ENCODE assay signal across 27 cellular contexts in the genomic region with DNA sequence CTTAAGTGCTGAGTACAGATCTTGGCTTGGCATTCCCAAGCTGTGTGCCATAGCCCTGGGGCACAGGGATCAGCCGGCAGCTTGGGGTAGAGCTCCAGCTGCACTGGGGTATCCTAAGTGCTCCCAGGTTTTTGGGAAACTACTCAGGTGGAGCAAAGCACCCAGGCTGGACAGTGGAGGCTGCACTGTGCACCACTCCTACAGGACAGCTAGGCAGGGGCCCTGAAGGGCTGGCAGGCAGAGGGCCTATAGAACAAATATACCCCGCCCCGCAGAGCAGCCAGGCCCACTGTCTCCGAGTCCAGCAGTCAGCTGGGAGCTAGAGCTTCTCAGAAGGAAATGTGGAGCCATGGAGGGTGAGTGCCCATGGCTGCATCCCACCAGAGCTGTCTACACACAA.
"Had no signal": no experiment of that assay in that cellular context is flagged by ENCODE, and none has a peak within 500 bp of the region (broad histone marks: within the 10 kb centered on the region; RNA-seq: fewer than 3 reads in every experiment).

No MANE protein-coding gene starts in this region.

- H3K36me3 ChIP-seq: brain microvascular endothelial cell, esophagus muscularis mucosa, gastrocnemius medialis had no signal

- H3K36me3 Mint-ChIP-seq: activated naive CD8-positive, alpha-beta T cell had no signal

- DNase-seq: activated CD4-positive, alpha-beta memory T cell treated with anti-CD3 and anti-CD28 coated beads, Interleukin-2, amount 10 ng/mL, durations not matched to agents 7 days and 5 days; activated CD4-positive, alpha-beta T cell treated with anti-CD3 and anti-CD28 coated beads for 1 hour; activated CD4-positive, alpha-beta T cell treated with anti-CD3 and anti-CD28 coated beads for 4 hours; activated CD4-positive, alpha-beta T cell treated with anti-CD3 and anti-CD28 coated beads, Interleukin-2, amount 10 ng/mL, durations not matched to agents 7 days and 5 days; activated CD4-positive, alpha-beta T cell treated with anti-CD3 and anti-CD28 coated beads, Interleukin-2, amount 50 U/mL, for 4 hours; activated CD8-positive, alpha-beta memory T cell treated with anti-CD3 and anti-CD28 coated beads, Interleukin-2, amount 50 U/mL, for 48 hours; activated gamma-delta T cell; activated naive CD4-positive, alpha-beta T cell; activated naive CD4-positive, alpha-beta T cell treated with anti-CD3 and anti-CD28 coated beads, Interleukin-2, amount 50 U/mL, for 16 hours; activated T-cell treated with anti-CD3 and anti-CD28 coated beads for 4 hours; activated T-cell treated with anti-CD3 and anti-CD28 coated beads, Interleukin-2, amount 50 U/mL, for 24 hours; activated T-cell treated with anti-CD3 and anti-CD28 coated beads, Interleukin-2, amount 50 U/mL, for 72 hours; amniotic stem cell; anterior cingulate cortex; brain microvascular endothelial cell; cortex of kidney; dermis blood vessel endothelial cell; effector CD4-positive, alpha-beta T cell; effector memory CD8-positive, alpha-beta T cell; erythroblast; foreskin keratinocyte; gastrocnemius medialis; glutamatergic neuron; T-helper 2 cell had no signal

- H3K27ac ChIP-seq: brain microvascular endothelial cell, esophagus muscularis mucosa, foreskin keratinocyte, gastrocnemius medialis had no signal

- ATAC-seq: activated T-cell treated with anti-CD3 and anti-CD28 coated beads, Interleukin-2, amount 50 U/mL, for 72 hours; effector memory CD8-positive, alpha-beta T cell; foreskin keratinocyte; gastrocnemius medialis had no signal

- H3K27me3 Mint-ChIP-seq: activated CD4-positive, alpha-beta memory T cell treated with anti-CD3 and anti-CD28 coated beads, Interleukin-2, amount 10 ng/mL, durations not matched to agents 7 days and 5 days; activated CD4-positive, alpha-beta T cell treated with anti-CD3 and anti-CD28 coated beads, Interleukin-2, amount 10 ng/mL, durations not matched to agents 7 days and 5 days; activated naive CD8-positive, alpha-beta T cell; activated T-cell treated with anti-CD3 and anti-CD28 coated beads, Interleukin-2, amount 50 U/mL, for 24 hours; central memory CD8-positive, alpha-beta T cell; effector memory CD8-positive, alpha-beta T cell had no signal

- H3K4me3 Mint-ChIP-seq: activated CD4-positive, alpha-beta memory T cell treated with anti-CD3 and anti-CD28 coated beads, Interleukin-2, amount 10 ng/mL, durations not matched to agents 7 days and 5 days; activated CD4-positive, alpha-beta T cell treated with anti-CD3 and anti-CD28 coated beads, Interleukin-2, amount 10 ng/mL, durations not matched to agents 7 days and 5 days; activated naive CD8-positive, alpha-beta T cell; activated T-cell treated with anti-CD3 and anti-CD28 coated beads, Interleukin-2, amount 50 U/mL, for 24 hours; activated T-cell treated with anti-CD3 and anti-CD28 coated beads, Interleukin-2, amount 50 U/mL, for 72 hours; central memory CD8-positive, alpha-beta T cell; effector memory CD8-positive, alpha-beta T cell had no signal

- H3K9me3 Mint-ChIP-seq: activated T-cell treated with anti-CD3 and anti-CD28 coated beads, Interleukin-2, amount 50 U/mL, for 24 hours had no signal

- H3K27me3 ChIP-seq: brain microvascular endothelial cell, esophagus muscularis mucosa, foreskin keratinocyte, gastrocnemius medialis had no signal

- H3K27ac Mint-ChIP-seq: activated CD4-positive, alpha-beta memory T cell treated with anti-CD3 and anti-CD28 coated beads, Interleukin-2, amount 10 ng/mL, durations not matched to agents 7 days and 5 days; activated CD4-positive, alpha-beta T cell treated with anti-CD3 and anti-CD28 coated beads, Interleukin-2, amount 10 ng/mL, durations not matched to agents 7 days and 5 days; activated naive CD8-positive, alpha-beta T cell; activated T-cell treated with anti-CD3 and anti-CD28 coated beads, Interleukin-2, amount 50 U/mL, for 24 hours; activated T-cell treated with anti-CD3 and anti-CD28 coated beads, Interleukin-2, amount 50 U/mL, for 72 hours; effector memory CD8-positive, alpha-beta T cell had no signal

- H3K4me1 Mint-ChIP-seq: activated CD4-positive, alpha-beta memory T cell treated with anti-CD3 and anti-CD28 coated beads, Interleukin-2, amount 10 ng/mL, durations not matched to agents 7 days and 5 days; activated CD4-positive, alpha-beta T cell treated with anti-CD3 and anti-CD28 coated beads, Interleukin-2, amount 10 ng/mL, durations not matched to agents 7 days and 5 days; central memory CD8-positive, alpha-beta T cell had no signal

- H3K4me1 ChIP-seq: esophagus muscularis mucosa, gastrocnemius medialis had no signal

- H3K4me3 ChIP-seq: esophagus muscularis mucosa, gastrocnemius medialis had no signal

- H3K9me3 ChIP-seq: esophagus muscularis mucosa, gastrocnemius medialis had no signal
